Comparison of ENCODE assay signal across 19 cellular contexts in genomic region chr16:23975293-23975692, GRCh38.
"Had no signal": no experiment of that assay in that cellular context is flagged by ENCODE, and none has a peak within 500 bp of the region (broad histone marks: within the 10 kb centered on the region; RNA-seq: fewer than 3 reads in every experiment).

No MANE protein-coding gene starts in this region.

- ATAC-seq: left lobe of liver had no signal

- H3K36me3 Mint-ChIP-seq: type B pancreatic cell had no signal

- H3K9me3 Mint-ChIP-seq: activated B cell treated with CpG ODN at 0.5 μM for 24 hours; central memory CD8-positive, alpha-beta T cell; nephron; type B pancreatic cell had no signal

- H3K4me3 Mint-ChIP-seq: activated B cell treated with CpG ODN at 0.5 μM for 24 hours; central memory CD8-positive, alpha-beta T cell; nephron; type B pancreatic cell had no signal

- DNase-seq: activated B cell treated with CpG ODN at 0.5 μM for 24 hours; activated CD4-positive, alpha-beta T cell treated with anti-CD3 and anti-CD28 coated beads for 48 hours; activated effector memory CD4-positive, alpha-beta T cell treated with Interleukin-2 at 50 U/mL for 16 hours; brain microvascular endothelial cell; colonic mucosa; erythroblast; foreskin melanocyte; glutamatergic neuron; hypothalamus; kidney; midbrain; sigmoid colon; SK-N-SH; testis had no signal

- FAIRE-seq: endometrium, kidney had no signal

- H3K27me3 Mint-ChIP-seq: activated B cell treated with CpG ODN at 0.5 μM for 24 hours; central memory CD8-positive, alpha-beta T cell had no signal

- H3K27ac Mint-ChIP-seq: nephron, type B pancreatic cell had no signal

- H3K4me1 Mint-ChIP-seq: nephron had no signal
